8 cellular contexts compared by ENCODE assay signal in the genomic region with DNA sequence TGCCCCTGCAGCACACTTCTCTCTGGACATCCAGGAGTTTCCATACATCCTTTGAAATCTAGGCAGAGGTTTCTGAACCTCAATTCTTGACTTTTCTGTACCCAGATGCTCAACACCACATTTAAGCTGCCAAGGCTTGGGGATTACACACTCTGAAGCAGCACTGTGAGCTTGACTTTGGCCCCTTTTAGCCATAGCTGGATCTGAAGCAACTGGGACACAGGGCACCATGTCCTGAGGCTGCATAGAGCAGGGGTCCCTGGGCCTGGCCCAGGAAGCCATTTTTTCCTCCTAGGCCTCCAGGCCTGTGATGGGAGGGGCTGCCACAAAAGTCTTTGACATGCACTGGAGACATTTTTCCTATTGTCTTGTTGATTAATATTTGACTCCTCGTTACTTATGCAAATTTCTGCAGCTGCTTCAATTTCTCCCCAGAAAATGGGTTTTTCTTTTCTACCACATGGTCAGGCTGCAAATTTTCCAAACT.
"Had no signal": no experiment of that assay in that cellular context is flagged by ENCODE, and none has a peak within 500 bp of the region (broad histone marks: within the 10 kb centered on the region; RNA-seq: fewer than 3 reads in every experiment).

No MANE protein-coding gene starts in this region.

- H3K27ac ChIP-seq: GM23248, HL-60 had no signal

- H3K4me1 ChIP-seq: HAP-1 had no signal

- H3K9ac ChIP-seq: GM23248 had no signal

- H3K4me3 ChIP-seq: GM23248, HAP-1 had no signal

- DNase-seq: GM23248, GOT3, H7, KG1 had no signal

- ATAC-seq: HCT116, HepG2 had no signal

- FAIRE-seq: HepG2 had no signal

- H3K36me3 ChIP-seq: HAP-1 had no signal
